1 cellular context compared by ENCODE assay signal in the genomic region with DNA sequence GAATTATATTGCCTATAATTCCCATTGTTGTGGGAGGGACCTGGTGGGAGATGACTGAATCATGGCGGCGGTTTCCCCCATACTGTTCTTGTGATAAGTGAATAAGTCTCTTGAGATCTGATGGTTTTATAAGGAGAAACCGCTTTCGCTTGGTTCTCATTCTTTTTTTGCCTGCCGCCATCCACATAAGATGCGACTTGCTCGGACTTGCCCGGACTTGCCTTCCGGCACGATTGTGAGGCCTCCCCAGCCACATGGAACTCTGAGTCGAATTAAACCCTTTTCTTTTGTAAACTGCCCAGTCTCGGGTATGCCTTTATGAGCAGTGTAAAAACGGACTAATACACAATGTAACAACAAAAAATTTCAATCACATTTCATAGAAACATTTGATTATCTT.
TF ChIP-seq lines count a peak whose summit lies in the region.

No MANE protein-coding gene starts in this region.

TF ChIP-seq in GM23338, 12 proteins besides CTCF, POLR2A, EP300 and RAD21:
- TF ChIP-seq, protein P1, sequence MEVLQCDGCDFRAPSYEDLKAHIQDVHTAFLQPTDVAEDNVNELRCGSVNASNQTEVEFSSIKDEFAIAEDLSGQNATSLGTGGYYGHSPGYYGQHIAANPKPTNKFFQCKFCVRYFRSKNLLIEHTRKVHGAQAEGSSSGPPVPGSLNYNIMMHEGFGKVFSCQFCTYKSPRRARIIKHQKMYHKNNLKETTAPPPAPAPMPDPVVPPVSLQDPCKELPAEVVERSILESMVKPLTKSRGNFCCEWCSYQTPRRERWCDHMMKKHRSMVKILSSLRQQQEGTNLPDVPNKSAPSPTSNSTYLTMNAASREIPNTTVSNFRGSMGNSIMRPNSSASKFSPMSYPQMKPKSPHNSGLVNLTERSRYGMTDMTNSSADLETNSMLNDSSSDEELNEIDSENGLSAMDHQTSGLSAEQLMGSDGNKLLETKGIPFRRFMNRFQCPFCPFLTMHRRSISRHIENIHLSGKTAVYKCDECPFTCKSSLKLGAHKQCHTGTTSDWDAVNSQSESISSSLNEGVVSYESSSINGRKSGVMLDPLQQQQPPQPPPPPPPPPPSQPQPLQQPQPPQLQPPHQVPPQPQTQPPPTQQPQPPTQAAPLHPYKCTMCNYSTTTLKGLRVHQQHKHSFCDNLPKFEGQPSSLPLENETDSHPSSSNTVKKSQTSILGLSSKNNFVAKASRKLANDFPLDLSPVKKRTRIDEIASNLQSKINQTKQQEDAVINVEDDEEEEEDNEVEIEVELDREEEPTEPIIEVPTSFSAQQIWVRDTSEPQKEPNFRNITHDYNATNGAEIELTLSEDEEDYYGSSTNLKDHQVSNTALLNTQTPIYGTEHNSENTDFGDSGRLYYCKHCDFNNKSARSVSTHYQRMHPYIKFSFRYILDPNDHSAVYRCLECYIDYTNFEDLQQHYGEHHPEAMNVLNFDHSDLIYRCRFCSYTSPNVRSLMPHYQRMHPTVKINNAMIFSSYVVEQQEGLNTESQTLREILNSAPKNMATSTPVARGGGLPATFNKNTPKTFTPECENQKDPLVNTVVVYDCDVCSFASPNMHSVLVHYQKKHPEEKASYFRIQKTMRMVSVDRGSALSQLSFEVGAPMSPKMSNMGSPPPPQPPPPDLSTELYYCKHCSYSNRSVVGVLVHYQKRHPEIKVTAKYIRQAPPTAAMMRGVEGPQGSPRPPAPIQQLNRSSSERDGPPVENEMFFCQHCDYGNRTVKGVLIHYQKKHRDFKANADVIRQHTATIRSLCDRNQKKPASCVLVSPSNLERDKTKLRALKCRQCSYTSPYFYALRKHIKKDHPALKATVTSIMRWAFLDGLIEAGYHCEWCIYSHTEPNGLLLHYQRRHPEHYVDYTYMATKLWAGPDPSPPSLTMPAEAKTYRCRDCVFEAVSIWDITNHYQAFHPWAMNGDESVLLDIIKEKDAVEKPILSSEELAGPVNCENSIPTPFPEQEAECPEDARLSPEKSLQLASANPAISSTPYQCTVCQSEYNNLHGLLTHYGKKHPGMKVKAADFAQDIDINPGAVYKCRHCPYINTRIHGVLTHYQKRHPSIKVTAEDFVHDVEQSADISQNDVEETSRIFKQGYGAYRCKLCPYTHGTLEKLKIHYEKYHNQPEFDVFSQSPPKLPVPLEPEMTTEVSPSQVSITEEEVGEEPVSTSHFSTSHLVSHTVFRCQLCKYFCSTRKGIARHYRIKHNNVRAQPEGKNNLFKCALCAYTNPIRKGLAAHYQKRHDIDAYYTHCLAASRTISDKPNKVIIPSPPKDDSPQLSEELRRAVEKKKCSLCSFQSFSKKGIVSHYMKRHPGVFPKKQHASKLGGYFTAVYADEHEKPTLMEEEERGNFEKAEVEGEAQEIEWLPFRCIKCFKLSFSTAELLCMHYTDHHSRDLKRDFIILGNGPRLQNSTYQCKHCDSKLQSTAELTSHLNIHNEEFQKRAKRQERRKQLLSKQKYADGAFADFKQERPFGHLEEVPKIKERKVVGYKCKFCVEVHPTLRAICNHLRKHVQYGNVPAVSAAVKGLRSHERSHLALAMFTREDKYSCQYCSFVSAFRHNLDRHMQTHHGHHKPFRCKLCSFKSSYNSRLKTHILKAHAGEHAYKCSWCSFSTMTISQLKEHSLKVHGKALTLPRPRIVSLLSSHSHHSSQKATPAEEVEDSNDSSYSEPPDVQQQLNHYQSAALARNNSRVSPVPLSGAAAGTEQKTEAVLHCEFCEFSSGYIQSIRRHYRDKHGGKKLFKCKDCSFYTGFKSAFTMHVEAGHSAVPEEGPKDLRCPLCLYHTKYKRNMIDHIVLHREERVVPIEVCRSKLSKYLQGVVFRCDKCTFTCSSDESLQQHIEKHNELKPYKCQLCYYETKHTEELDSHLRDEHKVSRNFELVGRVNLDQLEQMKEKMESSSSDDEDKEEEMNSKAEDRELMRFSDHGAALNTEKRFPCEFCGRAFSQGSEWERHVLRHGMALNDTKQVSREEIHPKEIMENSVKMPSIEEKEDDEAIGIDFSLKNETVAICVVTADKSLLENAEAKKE (CRISPR knock-in tag; IDR thresholded peaks at IDR 0.05): no peak
- no peak for TF ChIP-seq EZH2 (IDR thresholded peaks at IDR 0.05; ENCODE audit: low read depth, unreplicated experiment)
- no peak for TF ChIP-seq ZNF331 (CRISPR knock-in tag; IDR thresholded peaks at IDR 0.05; ENCODE audit: low read depth)
- TF ChIP-seq JUNB (IDR thresholded peaks at IDR 0.05; ENCODE audit: unreplicated experiment): no peak
- no peak for TF ChIP-seq STAT1 (IDR thresholded peaks at IDR 0.05; ENCODE audit: unreplicated experiment)
- no peak for TF ChIP-seq EZH2phosphoT487 (IDR thresholded peaks at IDR 0.05; ENCODE audit: unreplicated experiment)
- TF ChIP-seq POLR2AphosphoS5 (IDR thresholded peaks at IDR 0.05; ENCODE audit: low read depth): no peak
- TF ChIP-seq, protein P2, sequence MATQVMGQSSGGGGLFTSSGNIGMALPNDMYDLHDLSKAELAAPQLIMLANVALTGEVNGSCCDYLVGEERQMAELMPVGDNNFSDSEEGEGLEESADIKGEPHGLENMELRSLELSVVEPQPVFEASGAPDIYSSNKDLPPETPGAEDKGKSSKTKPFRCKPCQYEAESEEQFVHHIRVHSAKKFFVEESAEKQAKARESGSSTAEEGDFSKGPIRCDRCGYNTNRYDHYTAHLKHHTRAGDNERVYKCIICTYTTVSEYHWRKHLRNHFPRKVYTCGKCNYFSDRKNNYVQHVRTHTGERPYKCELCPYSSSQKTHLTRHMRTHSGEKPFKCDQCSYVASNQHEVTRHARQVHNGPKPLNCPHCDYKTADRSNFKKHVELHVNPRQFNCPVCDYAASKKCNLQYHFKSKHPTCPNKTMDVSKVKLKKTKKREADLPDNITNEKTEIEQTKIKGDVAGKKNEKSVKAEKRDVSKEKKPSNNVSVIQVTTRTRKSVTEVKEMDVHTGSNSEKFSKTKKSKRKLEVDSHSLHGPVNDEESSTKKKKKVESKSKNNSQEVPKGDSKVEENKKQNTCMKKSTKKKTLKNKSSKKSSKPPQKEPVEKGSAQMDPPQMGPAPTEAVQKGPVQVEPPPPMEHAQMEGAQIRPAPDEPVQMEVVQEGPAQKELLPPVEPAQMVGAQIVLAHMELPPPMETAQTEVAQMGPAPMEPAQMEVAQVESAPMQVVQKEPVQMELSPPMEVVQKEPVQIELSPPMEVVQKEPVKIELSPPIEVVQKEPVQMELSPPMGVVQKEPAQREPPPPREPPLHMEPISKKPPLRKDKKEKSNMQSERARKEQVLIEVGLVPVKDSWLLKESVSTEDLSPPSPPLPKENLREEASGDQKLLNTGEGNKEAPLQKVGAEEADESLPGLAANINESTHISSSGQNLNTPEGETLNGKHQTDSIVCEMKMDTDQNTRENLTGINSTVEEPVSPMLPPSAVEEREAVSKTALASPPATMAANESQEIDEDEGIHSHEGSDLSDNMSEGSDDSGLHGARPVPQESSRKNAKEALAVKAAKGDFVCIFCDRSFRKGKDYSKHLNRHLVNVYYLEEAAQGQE (IDR thresholded peaks at IDR 0.05; ENCODE audit: unreplicated experiment): no peak
- TF ChIP-seq ZNF114 (CRISPR knock-in tag; IDR thresholded peaks at IDR 0.05): no peak
- no peak for TF ChIP-seq CREB1 (CRISPR knock-in tag; IDR thresholded peaks at IDR 0.05; ENCODE audit: low read depth)
- TF ChIP-seq NANOG (IDR thresholded peaks at IDR 0.05; ENCODE audit: borderline replicate concordance): no peak
- TF ChIP-seq, protein P3, sequence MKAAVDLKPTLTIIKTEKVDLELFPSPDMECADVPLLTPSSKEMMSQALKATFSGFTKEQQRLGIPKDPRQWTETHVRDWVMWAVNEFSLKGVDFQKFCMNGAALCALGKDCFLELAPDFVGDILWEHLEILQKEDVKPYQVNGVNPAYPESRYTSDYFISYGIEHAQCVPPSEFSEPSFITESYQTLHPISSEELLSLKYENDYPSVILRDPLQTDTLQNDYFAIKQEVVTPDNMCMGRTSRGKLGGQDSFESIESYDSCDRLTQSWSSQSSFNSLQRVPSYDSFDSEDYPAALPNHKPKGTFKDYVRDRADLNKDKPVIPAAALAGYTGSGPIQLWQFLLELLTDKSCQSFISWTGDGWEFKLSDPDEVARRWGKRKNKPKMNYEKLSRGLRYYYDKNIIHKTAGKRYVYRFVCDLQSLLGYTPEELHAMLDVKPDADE (IDR thresholded peaks at IDR 0.05): no peak
